ENCODE assay signal across 1 cellular context in the genomic region with DNA sequence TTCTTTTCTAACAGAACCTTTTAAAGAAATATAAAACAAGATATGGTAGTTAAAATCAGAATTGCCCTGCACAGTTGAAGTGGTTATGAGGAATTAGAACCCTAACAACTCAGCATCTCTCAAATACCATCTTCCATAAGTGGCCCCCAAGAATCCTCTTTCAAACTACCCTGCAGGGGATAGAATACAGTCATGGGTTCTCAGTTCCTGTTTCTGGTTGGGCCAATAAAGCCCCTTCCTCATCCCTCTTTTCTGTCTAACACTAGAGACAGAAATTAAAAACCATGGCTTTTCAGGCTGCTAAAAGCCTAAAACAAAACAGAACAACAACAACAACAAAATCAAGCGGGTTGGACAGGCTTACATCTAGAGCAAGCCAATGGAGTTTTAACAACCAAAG.
TF ChIP-seq lines count a peak whose summit lies in the region.

No MANE protein-coding gene starts in this region.

TF ChIP-seq in GM23338, 12 proteins besides CTCF, POLR2A, EP300 and RAD21 (continued from another document):
- no peak for TF ChIP-seq CREB1 (CRISPR knock-in tag; IDR thresholded peaks at IDR 0.05; ENCODE audit: low read depth)
- TF ChIP-seq, protein P1, sequence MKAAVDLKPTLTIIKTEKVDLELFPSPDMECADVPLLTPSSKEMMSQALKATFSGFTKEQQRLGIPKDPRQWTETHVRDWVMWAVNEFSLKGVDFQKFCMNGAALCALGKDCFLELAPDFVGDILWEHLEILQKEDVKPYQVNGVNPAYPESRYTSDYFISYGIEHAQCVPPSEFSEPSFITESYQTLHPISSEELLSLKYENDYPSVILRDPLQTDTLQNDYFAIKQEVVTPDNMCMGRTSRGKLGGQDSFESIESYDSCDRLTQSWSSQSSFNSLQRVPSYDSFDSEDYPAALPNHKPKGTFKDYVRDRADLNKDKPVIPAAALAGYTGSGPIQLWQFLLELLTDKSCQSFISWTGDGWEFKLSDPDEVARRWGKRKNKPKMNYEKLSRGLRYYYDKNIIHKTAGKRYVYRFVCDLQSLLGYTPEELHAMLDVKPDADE (IDR thresholded peaks at IDR 0.05): no peak
- no peak for TF ChIP-seq EZH2phosphoT487 (IDR thresholded peaks at IDR 0.05; ENCODE audit: unreplicated experiment)
- TF ChIP-seq, protein P2, sequence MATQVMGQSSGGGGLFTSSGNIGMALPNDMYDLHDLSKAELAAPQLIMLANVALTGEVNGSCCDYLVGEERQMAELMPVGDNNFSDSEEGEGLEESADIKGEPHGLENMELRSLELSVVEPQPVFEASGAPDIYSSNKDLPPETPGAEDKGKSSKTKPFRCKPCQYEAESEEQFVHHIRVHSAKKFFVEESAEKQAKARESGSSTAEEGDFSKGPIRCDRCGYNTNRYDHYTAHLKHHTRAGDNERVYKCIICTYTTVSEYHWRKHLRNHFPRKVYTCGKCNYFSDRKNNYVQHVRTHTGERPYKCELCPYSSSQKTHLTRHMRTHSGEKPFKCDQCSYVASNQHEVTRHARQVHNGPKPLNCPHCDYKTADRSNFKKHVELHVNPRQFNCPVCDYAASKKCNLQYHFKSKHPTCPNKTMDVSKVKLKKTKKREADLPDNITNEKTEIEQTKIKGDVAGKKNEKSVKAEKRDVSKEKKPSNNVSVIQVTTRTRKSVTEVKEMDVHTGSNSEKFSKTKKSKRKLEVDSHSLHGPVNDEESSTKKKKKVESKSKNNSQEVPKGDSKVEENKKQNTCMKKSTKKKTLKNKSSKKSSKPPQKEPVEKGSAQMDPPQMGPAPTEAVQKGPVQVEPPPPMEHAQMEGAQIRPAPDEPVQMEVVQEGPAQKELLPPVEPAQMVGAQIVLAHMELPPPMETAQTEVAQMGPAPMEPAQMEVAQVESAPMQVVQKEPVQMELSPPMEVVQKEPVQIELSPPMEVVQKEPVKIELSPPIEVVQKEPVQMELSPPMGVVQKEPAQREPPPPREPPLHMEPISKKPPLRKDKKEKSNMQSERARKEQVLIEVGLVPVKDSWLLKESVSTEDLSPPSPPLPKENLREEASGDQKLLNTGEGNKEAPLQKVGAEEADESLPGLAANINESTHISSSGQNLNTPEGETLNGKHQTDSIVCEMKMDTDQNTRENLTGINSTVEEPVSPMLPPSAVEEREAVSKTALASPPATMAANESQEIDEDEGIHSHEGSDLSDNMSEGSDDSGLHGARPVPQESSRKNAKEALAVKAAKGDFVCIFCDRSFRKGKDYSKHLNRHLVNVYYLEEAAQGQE (IDR thresholded peaks at IDR 0.05; ENCODE audit: unreplicated experiment): no peak
- TF ChIP-seq JUNB (IDR thresholded peaks at IDR 0.05; ENCODE audit: unreplicated experiment): no peak
- TF ChIP-seq ZNF331 (CRISPR knock-in tag; IDR thresholded peaks at IDR 0.05; ENCODE audit: low read depth): no peak
